ENCODE assay signal across 33 cellular contexts in the genomic region with DNA sequence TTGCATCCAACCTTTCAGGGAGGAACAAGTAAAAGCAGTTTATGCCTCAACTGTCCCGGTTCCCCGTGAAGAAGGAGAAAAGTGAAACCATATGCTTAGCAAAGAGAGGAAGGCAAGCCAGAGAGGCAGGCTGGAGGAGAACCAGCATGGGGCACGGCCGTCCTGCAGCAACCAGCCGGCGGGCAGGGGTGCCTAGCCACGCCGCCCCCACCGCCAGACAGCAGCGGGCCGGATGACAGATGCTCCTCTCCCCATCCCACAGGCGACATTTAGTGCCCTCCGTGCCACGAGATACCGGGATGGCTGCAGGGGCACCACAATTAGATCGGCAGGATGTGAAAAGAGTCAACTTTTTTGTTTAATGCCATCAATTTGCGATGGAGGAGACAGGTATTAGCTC.
DNase-seq lines count a peak whose midpoint lies in the region; ATAC-seq, FAIRE-seq and TF ChIP-seq lines count a peak whose summit lies in the region.
"Had no signal": no experiment of that assay in that cellular context is flagged by ENCODE, and none has a peak within 500 bp of the region (broad histone marks: within the 10 kb centered on the region; RNA-seq: fewer than 3 reads in every experiment).

No MANE protein-coding gene starts in this region.

- H3K27ac ChIP-seq in ACC112 (ENCODE audit: low read depth, low read length) (no peak overlapping the region), kidney (ENCODE audit: low read depth in 2 of 2, low read length in 2 of 2) (no peak overlapping the region), gastrocnemius medialis (no peak overlapping the region)
- H3K27ac ChIP-seq: brain microvascular endothelial cell, spleen, testis, vagina had no signal

- H3K27me3 ChIP-seq in ACC112 (ENCODE audit: insufficient read depth, low read length) (no peaks in the 10 kb centered on the region), gastrocnemius medialis (peaks cover 0 to 8% (median 0%) of the 10 kb centered on the region in 3 donors)
- H3K27me3 ChIP-seq: BE2C, brain microvascular endothelial cell, testis had no signal

- peaks cover 7% of the 10 kb centered on the region for H3K4me1 Mint-ChIP-seq in activated T-helper 2 cell treated with anti-CD3 and anti-CD28 coated beads, Interferon-gamma antibody, Interleukin-2, Interleukin-4, amounts not matched to agents 10 μg/mL and 5 μg/mL and 100 μg/mL, durations not matched to agents 14 hours and 24 hours and 36 hours (ENCODE audit: low read depth)

- intact Hi-C loops in kidney (cut with DNase I) (no loop called here), gastrocnemius medialis (cut with DNase I; ENCODE audit: low total_unique reads) (no loop called here)
- intact Hi-C loops in activated T-helper 2 cell treated with anti-CD3 and anti-CD28 coated beads, Interferon-gamma antibody, Interleukin-2, Interleukin-4, amounts not matched to agents 10 μg/mL and 5 μg/mL and 100 μg/mL, durations not matched to agents 14 hours and 24 hours and 36 hours (cut with micrococcal nuclease): no loop called here

- H3K4me1 ChIP-seq in ACC112 (ENCODE audit: control insufficient read depth, insufficient read depth, low read length, unreplicated experiment) (peaks cover 21% of the 10 kb centered on the region), kidney (ENCODE audit: control insufficient read depth in 1 of 2, insufficient read depth in 1 of 2, low read depth in 1 of 2, low read length in 2 of 2) (peaks cover 0 to 4% of the 10 kb centered on the region in 2 donors), gastrocnemius medialis (no peaks in the 10 kb centered on the region)
- H3K4me1 ChIP-seq: spleen, testis, vagina had no signal

- peak; percentile 42 for DNase-seq in NCI-H524 treated with DMSO at 0.1 percent for 48 hours (lab: John Stamatoyannopoulos, UW)
- no peak for DNase-seq in kidney
- DNase-seq in gastrocnemius medialis: no peak
- DNase-seq in Ammon's horn (ENCODE audit: low spot score): no peak
- DNase-seq in activated T-helper 2 cell treated with anti-CD3 and anti-CD28 coated beads, Interferon-gamma antibody, Interleukin-2, Interleukin-4, amounts not matched to agents 10 μg/mL and 5 μg/mL and 100 μg/mL, durations not matched to agents 14 hours and 24 hours and 36 hours (ENCODE audit: low spot score): no peak
- no peak for DNase-seq in DMS79 (lab: John Stamatoyannopoulos, UW)
- DNase-seq: ACHN; activated CD4-positive, alpha-beta T cell treated with anti-CD3 and anti-CD28 coated beads, Interleukin-2, amount 50 U/mL, for 48 hours; activated CD4-positive, CD25-positive, alpha-beta regulatory T cell treated with anti-CD3 and anti-CD28 coated beads, Interleukin-2, amount 50 U/mL, for 72 hours; activated naive CD4-positive, alpha-beta T cell treated with Interleukin-2 at 50 U/mL for 16 hours; activated T-cell treated with anti-CD3 and anti-CD28 coated beads, Interleukin-2, amount 50 U/mL, for 48 hours; BE2C; brain microvascular endothelial cell; CD8-positive, alpha-beta T cell; DMS153; effector CD4-positive, alpha-beta T cell; HCEC 1CT; naive thymus-derived CD8-positive, alpha-beta T cell; NCI-H1417 treated with DMSO at 0.1 percent for 48 hours; NCI-H2029 treated with DMSO at 0.1 percent for 48 hours; NCI-H226; NCI-H748 treated with DMSO at 0.1 percent for 48 hours; SHP77 treated with DMSO at 0.1 percent for 48 hours; spleen; stimulated activated CD4-positive, alpha-beta T cell treated with anti-CD3 and anti-CD28 coated beads, Interleukin-2, amount 100 ng/mL, for 24 hours; stimulated activated naive CD8-positive, alpha-beta T cell treated with anti-CD3 and anti-CD28 coated beads, Interleukin-15, Interleukin-2, amounts not matched to agents 100 U/mL and 50 U/mL, for 24 hours; testis had no signal

- H3K36me3 ChIP-seq in ACC112 (ENCODE audit: insufficient read depth, low read length): no peaks in the 10 kb centered on the region
- no peaks in the 10 kb centered on the region for H3K36me3 ChIP-seq in kidney (ENCODE audit: control insufficient read depth in 1 of 2, insufficient read depth in 2 of 2, low read length in 2 of 2)
- H3K36me3 ChIP-seq in gastrocnemius medialis: no peaks in the 10 kb centered on the region
- H3K36me3 ChIP-seq: BE2C, brain microvascular endothelial cell, spleen, vagina had no signal

- H3K79me2 ChIP-seq in ACC112 (ENCODE audit: control insufficient read depth, insufficient read depth, low read length, unreplicated experiment): no peaks in the 10 kb centered on the region

- H3K9me3 Mint-ChIP-seq in activated T-helper 2 cell treated with anti-CD3 and anti-CD28 coated beads, Interferon-gamma antibody, Interleukin-2, Interleukin-4, amounts not matched to agents 10 μg/mL and 5 μg/mL and 100 μg/mL, durations not matched to agents 14 hours and 24 hours and 36 hours: no peaks in the 10 kb centered on the region
- H3K9me3 Mint-ChIP-seq: CD8-positive, alpha-beta T cell; naive thymus-derived CD8-positive, alpha-beta T cell had no signal

- H2AFZ ChIP-seq in ACC112 (ENCODE audit: low read length, unreplicated experiment): peak overlapping the region; percentile 14

- no peaks in the 10 kb centered on the region for H3K36me3 Mint-ChIP-seq in activated T-helper 2 cell treated with anti-CD3 and anti-CD28 coated beads, Interferon-gamma antibody, Interleukin-2, Interleukin-4, amounts not matched to agents 10 μg/mL and 5 μg/mL and 100 μg/mL, durations not matched to agents 14 hours and 24 hours and 36 hours (ENCODE audit: low read depth)
- H3K36me3 Mint-ChIP-seq: CD8-positive, alpha-beta T cell; naive thymus-derived CD8-positive, alpha-beta T cell had no signal

- no peak for FAIRE-seq in kidney (lab: Jason Lieb, UNC)
- FAIRE-seq: HepG2, islet of Langerhans had no signal

- ATAC-seq in gastrocnemius medialis (no peak), GM18861 (IDR thresholded peaks at IDR 0.05; ENCODE audit: unreplicated experiment) (no peak)
- ATAC-seq: CD8-positive, alpha-beta T cell; HepG2; naive thymus-derived CD8-positive, alpha-beta T cell; Panc1; stimulated activated naive CD8-positive, alpha-beta T cell treated with anti-CD3 and anti-CD28 coated beads, Interleukin-15, Interleukin-2, amounts not matched to agents 100 U/mL and 50 U/mL, for 24 hours had no signal

- H3K4me3 ChIP-seq in ACC112 (ENCODE audit: low read depth, low read length): peak overlapping the region; percentile 59; the same call in 1 of the 2 replicates
- H3K4me3 ChIP-seq in kidney (ENCODE audit: low read length in 2 of 2): peak overlapping the region; percentile 14 to 42
- H3K4me3 ChIP-seq in gastrocnemius medialis: peak overlapping the region; percentile 32 to 46 (median 35)
- H3K4me3 ChIP-seq: spleen, testis, vagina had no signal

- TF ChIP-seq CTCF in kidney (IDR thresholded peaks at IDR 0.05; ENCODE audit: borderline replicate concordance, extremely low read depth, insufficient read depth): no peak
- no peak for TF ChIP-seq CTCF in gastrocnemius medialis (IDR thresholded peaks at IDR 0.05 in 4 of 5, conservative IDR thresholded peaks at IDR 0.05 in 1 of 5)

- in situ Hi-C loops in gastrocnemius medialis (cut with MboI; ENCODE audit: low sequenced_read_pairs in 4 of 4): loop anchor here in 3 of 4 donors (25.0 kb wide), 3 partner anchors 917 to 1067 kb away; a partner anchor contains a TSS

- no peak overlapping the region for H3K9ac ChIP-seq in kidney (ENCODE audit: low read length in 2 of 2)

- H3K4me3 Mint-ChIP-seq in activated T-helper 2 cell treated with anti-CD3 and anti-CD28 coated beads, Interferon-gamma antibody, Interleukin-2, Interleukin-4, amounts not matched to agents 10 μg/mL and 5 μg/mL and 100 μg/mL, durations not matched to agents 14 hours and 24 hours and 36 hours (ENCODE audit: low read depth): no peak overlapping the region
- H3K4me3 Mint-ChIP-seq: CD8-positive, alpha-beta T cell; naive thymus-derived CD8-positive, alpha-beta T cell had no signal

- TF ChIP-seq POLR2A in gastrocnemius medialis (IDR thresholded peaks at IDR 0.05): no peak

- no peaks in the 10 kb centered on the region for H3K9me3 ChIP-seq in kidney (ENCODE audit: control insufficient read depth in 1 of 2, low read length in 2 of 2)
- no peaks in the 10 kb centered on the region for H3K9me3 ChIP-seq in gastrocnemius medialis
- H3K9me3 ChIP-seq: BE2C, spleen, testis, vagina had no signal

- no peak overlapping the region for H3K27ac Mint-ChIP-seq in activated T-helper 2 cell treated with anti-CD3 and anti-CD28 coated beads, Interferon-gamma antibody, Interleukin-2, Interleukin-4, amounts not matched to agents 10 μg/mL and 5 μg/mL and 100 μg/mL, durations not matched to agents 14 hours and 24 hours and 36 hours
- H3K27ac Mint-ChIP-seq: CD8-positive, alpha-beta T cell had no signal

- peaks cover 26% of the 10 kb centered on the region for H3K27me3 Mint-ChIP-seq in activated T-helper 2 cell treated with anti-CD3 and anti-CD28 coated beads, Interferon-gamma antibody, Interleukin-2, Interleukin-4, amounts not matched to agents 10 μg/mL and 5 μg/mL and 100 μg/mL, durations not matched to agents 14 hours and 24 hours and 36 hours (ENCODE audit: low read depth)
